1 cellular context compared by ENCODE assay signal in genomic region chr5:126814721-126815404, GRCh38.
TF ChIP-seq lines count a peak whose summit lies in the region.

No MANE protein-coding gene starts in this region.

TF ChIP-seq in WTC11, 78 proteins besides CTCF, POLR2A, EP300 and RAD21 (continued from another document):
- TF ChIP-seq STAT6 (CRISPR knock-in tag; conservative IDR thresholded peaks at IDR 0.05; ENCODE audit: low read depth) (no peak), CREB1 (CRISPR knock-in tag; IDR thresholded peaks at IDR 0.05) (no peak), OVOL2 (CRISPR knock-in tag; IDR thresholded peaks at IDR 0.05; ENCODE audit: borderline replicate concordance) (no peak)
